11 cellular contexts compared by ENCODE assay signal in the genomic region with DNA sequence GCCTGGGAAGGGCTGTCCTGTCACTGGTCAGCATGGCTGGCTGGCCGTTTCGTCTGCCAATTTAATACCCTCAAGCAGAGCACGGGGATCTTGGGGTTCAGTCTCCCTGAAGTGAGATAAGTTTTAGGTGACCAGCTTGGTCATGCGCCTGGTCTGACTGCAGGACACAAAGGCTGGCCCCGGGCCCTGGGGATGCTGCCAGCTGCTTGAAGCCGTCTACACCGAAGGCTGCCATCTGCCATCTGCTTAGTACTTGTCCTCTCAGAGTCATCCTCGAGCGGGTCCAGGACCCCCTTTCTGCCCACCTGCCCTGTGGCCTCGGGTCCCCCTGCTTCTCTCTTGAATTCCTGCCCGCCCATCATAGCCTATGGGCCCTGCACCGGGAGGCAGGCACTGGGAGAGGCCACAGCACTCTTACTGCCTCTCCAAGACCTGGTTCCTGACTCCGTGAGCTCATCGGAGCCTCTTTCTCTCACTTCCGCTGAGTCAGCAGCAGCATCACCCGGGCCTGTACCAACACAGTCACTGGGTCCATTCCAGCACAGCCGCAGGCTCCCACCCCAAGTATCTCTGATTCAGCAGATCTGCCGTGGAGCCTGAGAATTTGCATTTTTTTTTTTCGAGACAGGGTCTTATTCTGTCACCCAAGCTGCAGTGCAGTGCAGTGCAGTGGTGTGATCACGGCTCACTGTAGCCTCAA. TPM values are rescaled to one million over a fixed set of nuclear protein-coding genes. Genes with fewer than 3 reads are reported as not detected.
DNase-seq lines count a peak whose midpoint lies in the region; TF ChIP-seq lines count a peak whose summit lies in the region.
"Had no signal": no experiment of that assay in that cellular context is flagged by ENCODE, and none has a peak within 500 bp of the region (broad histone marks: within the 10 kb centered on the region; RNA-seq: fewer than 3 reads in every experiment).

No MANE protein-coding gene starts in this region.

- H3K27ac Mint-ChIP-seq in activated naive CD4-positive, alpha-beta T cell treated with anti-CD3 and anti-CD28 coated beads for 36 hours: no peak overlapping the region
- H3K27ac Mint-ChIP-seq: dendritic cell treated with granulocyte-macrophage colony-stimulating factor and Interleukin-4, amounts not matched to agents 40 ng/mL and 50 ng/mL, for 4 days; natural killer cell had no signal

- H3K9me3 Mint-ChIP-seq in activated naive CD4-positive, alpha-beta T cell treated with anti-CD3 and anti-CD28 coated beads for 36 hours: no peaks in the 10 kb centered on the region
- H3K9me3 Mint-ChIP-seq: dendritic cell treated with granulocyte-macrophage colony-stimulating factor and Interleukin-4, amounts not matched to agents 40 ng/mL and 50 ng/mL, for 4 days; natural killer cell had no signal

- no peak overlapping the region for H3K4me3 Mint-ChIP-seq in activated naive CD4-positive, alpha-beta T cell treated with anti-CD3 and anti-CD28 coated beads for 36 hours
- H3K4me3 Mint-ChIP-seq: dendritic cell treated with granulocyte-macrophage colony-stimulating factor and Interleukin-4, amounts not matched to agents 40 ng/mL and 50 ng/mL, for 4 days; natural killer cell had no signal

- H3K9ac ChIP-seq in skeletal muscle satellite cell (ENCODE audit: low read depth, low read length): peak overlapping the region; percentile 53

- intact Hi-C loops in activated naive CD4-positive, alpha-beta T cell treated with anti-CD3 and anti-CD28 coated beads for 36 hours (cut with micrococcal nuclease): no loop called here

- H3K36me3 Mint-ChIP-seq in activated naive CD4-positive, alpha-beta T cell treated with anti-CD3 and anti-CD28 coated beads for 36 hours (ENCODE audit: low read depth): no peaks in the 10 kb centered on the region
- H3K36me3 Mint-ChIP-seq: natural killer cell had no signal

- no peaks in the 10 kb centered on the region for H3K27me3 ChIP-seq in skeletal muscle satellite cell (ENCODE audit: control insufficient read depth, insufficient read depth, low read length)

- TF ChIP-seq CTCF in RWPE1 (conservative IDR thresholded peaks at IDR 0.05; ENCODE audit: low read depth): no peak

- H3K9me3 ChIP-seq in skeletal muscle satellite cell (replicated peaks; ENCODE audit: low read length): no peaks in the 10 kb centered on the region

- DNase-seq in GM03348 (ENCODE audit: low spot score) (peak; percentile 87), RWPE1 (ENCODE audit: low spot score) (peak; percentile 97), fibroblast of gingiva (ENCODE audit: low read depth) (peak; percentile 68), CD1c-positive myeloid dendritic cell (ENCODE audit: extremely low spot score) (no peak), NCI-H1048 (lab: John Stamatoyannopoulos, UW) (no peak), SK-N-DZ (ENCODE audit: low spot score) (no peak)
- no peak for DNase-seq in activated naive CD4-positive, alpha-beta T cell treated with anti-CD3 and anti-CD28 coated beads for 36 hours
- DNase-seq: activated T-cell treated with anti-CD3 and anti-CD28 coated beads, Interleukin-2, amount 50 U/mL, for 48 hours; natural killer cell had no signal

- no peaks in the 10 kb centered on the region for H3K4me1 Mint-ChIP-seq in activated naive CD4-positive, alpha-beta T cell treated with anti-CD3 and anti-CD28 coated beads for 36 hours (ENCODE audit: low read depth)
- H3K4me1 Mint-ChIP-seq: natural killer cell had no signal

- H3K4me2 ChIP-seq in skeletal muscle satellite cell (ENCODE audit: low read length): peak overlapping the region; percentile 26

- CTCF ChIA-PET in RWPE1 (lab: Yijun Ruan, JAX): no interaction called here
- CTCF ChIA-PET in activated naive CD4-positive, alpha-beta T cell treated with anti-CD3 and anti-CD28 coated beads for 36 hours (lab: Charles Lee): interaction anchor here (0.8 to 0.9 kb wide), 2 partner anchors 26 to 27 kb away, joined by 3 read pairs; no protein-coding TSS in a partner anchor

- peak overlapping the region; percentile 98 for H3K27ac ChIP-seq in RWPE1

- peaks cover 48% of the 10 kb centered on the region for H3K36me3 ChIP-seq in skeletal muscle satellite cell (ENCODE audit: insufficient read depth, low read length)

- POLR2A ChIA-PET in RWPE1 (lab: Yijun Ruan, JAX; ENCODE audit: low non-redundant PET): interaction anchor here (0.5 kb wide), 1 partner anchor 68 kb away, joined by 5 read pairs; no protein-coding TSS in a partner anchor

- H3K4me3 ChIP-seq in skeletal muscle satellite cell (ENCODE audit: low read length): no peak overlapping the region

- peaks cover 23% of the 10 kb centered on the region for H3K4me1 ChIP-seq in skeletal muscle satellite cell (ENCODE audit: control insufficient read depth, insufficient read depth, low read length)

- H3K27me3 Mint-ChIP-seq in activated naive CD4-positive, alpha-beta T cell treated with anti-CD3 and anti-CD28 coated beads for 36 hours (ENCODE audit: low read depth): peaks cover 8% of the 10 kb centered on the region

RNA-seq across cellular contexts. Expression of a gene that starts 7.0 kb away (rescaled TPM):
- total RNA-seq in skeletal muscle satellite cell (2012; rRNA removed): 13.1 and 13.9 TPM in 2 replicates
- 6.4 and 10.1 TPM in 2 replicates for polyA plus RNA-seq in SK-N-DZ (2014; cell fraction: cytosol; rRNA removed)
- polyA plus RNA-seq in SK-N-DZ (2014; cell fraction: nucleus; rRNA removed): 4.9 and 12.8 TPM in 2 replicates
- total RNA-seq in activated naive CD4-positive, alpha-beta T cell treated with anti-CD3 and anti-CD28 coated beads for 36 hours: not detected

RNA-seq across cellular contexts. Expression of a gene that starts 23.3 kb away (rescaled TPM):
- total RNA-seq in skeletal muscle satellite cell (2012; rRNA removed): not detected in 2 replicates
- polyA plus RNA-seq in SK-N-DZ (2014; cell fraction: cytosol; rRNA removed): not detected in 2 replicates
- polyA plus RNA-seq in SK-N-DZ (2014; cell fraction: nucleus; rRNA removed): not detected in 2 replicates
- total RNA-seq in activated naive CD4-positive, alpha-beta T cell treated with anti-CD3 and anti-CD28 coated beads for 36 hours: not detected
- total RNA-seq: natural killer cell had no signal

RNA-seq across cellular contexts. Expression of a gene that starts 29.6 kb away (rescaled TPM):
- total RNA-seq in skeletal muscle satellite cell (2012; rRNA removed): 0.44 and 1.5 TPM in 2 replicates
- polyA plus RNA-seq in SK-N-DZ (2014; cell fraction: cytosol; rRNA removed): 0.35 and 0.89 TPM in 2 replicates
- 1.6 and 4.3 TPM in 2 replicates for polyA plus RNA-seq in SK-N-DZ (2014; cell fraction: nucleus; rRNA removed)
- total RNA-seq in activated naive CD4-positive, alpha-beta T cell treated with anti-CD3 and anti-CD28 coated beads for 36 hours: under 1 TPM; 0.43 to 0.74 TPM

RNA-seq across cellular contexts. Expression of a gene that starts 41.8 kb away (rescaled TPM):
- total RNA-seq in skeletal muscle satellite cell (2012; rRNA removed): 1.0 and 1.1 TPM in 2 replicates
- polyA plus RNA-seq in SK-N-DZ (2014; cell fraction: cytosol; rRNA removed): 4.9 and 5.8 TPM in 2 replicates
- polyA plus RNA-seq in SK-N-DZ (2014; cell fraction: nucleus; rRNA removed): 4.3 and 5.5 TPM in 2 replicates
- total RNA-seq in activated naive CD4-positive, alpha-beta T cell treated with anti-CD3 and anti-CD28 coated beads for 36 hours: 1 to 10 TPM; 1.7 to 1.9 TPM

Comparison
In these comparisons a context has a peak if more than half of its experiments do, and no peak if none do; other contexts are left out.
1. DNase-seq: peak in GM03348 (single experiment), RWPE1 (single experiment) and fibroblast of gingiva (single experiment); none in CD1c-positive myeloid dendritic cell (single experiment), NCI-H1048 (single experiment), SK-N-DZ (single experiment) and activated naive CD4-positive, alpha-beta T cell treated with anti-CD3 and anti-CD28 coated beads for 36 hours (single experiment).